In genomic region chr3:56408761-56409196, GRCh38 we compare ENCODE assay signal across 22 cellular contexts.
"Had no signal": no experiment of that assay in that cellular context is flagged by ENCODE, and none has a peak within 500 bp of the region (broad histone marks: within the 10 kb centered on the region; RNA-seq: fewer than 3 reads in every experiment).

No MANE protein-coding gene starts in this region.

- H3K9me3 Mint-ChIP-seq: mesothelial cell of epicardium; nephron; stimulated activated effector memory CD8-positive, alpha-beta T cell treated with anti-CD3 and anti-CD28 coated beads, Interleukin-12 subunit alpha, Interleukin-12 subunit beta, amount 100 ng/mL, for 72 hours had no signal

- H3K27me3 ChIP-seq: colonic mucosa, left lung, neutrophil, upper lobe of left lung, uterus had no signal

- ATAC-seq: esophagus mucosa; left lung; lower lobe of right lung; stimulated activated effector memory CD8-positive, alpha-beta T cell treated with anti-CD3 and anti-CD28 coated beads, Interleukin-12 subunit alpha, Interleukin-12 subunit beta, amount 100 ng/mL, for 72 hours; stimulated activated naive CD8-positive, alpha-beta T cell treated with anti-CD3 and anti-CD28 coated beads, Interleukin-15, Interleukin-2, amounts not matched to agents 100 U/mL and 50 U/mL, for 24 hours had no signal

- H3K27ac ChIP-seq: colonic mucosa, left lung, lower lobe of right lung, neutrophil, suprapubic skin, tibial artery, upper lobe of left lung, uterus had no signal

- H3K36me3 ChIP-seq: colonic mucosa, left lung, lower lobe of right lung, neutrophil, suprapubic skin, tibial artery, upper lobe of left lung, uterus had no signal

- H3K4me3 Mint-ChIP-seq: memory B cell; mesothelial cell of epicardium; nephron; stimulated activated effector memory CD8-positive, alpha-beta T cell treated with anti-CD3 and anti-CD28 coated beads, Interleukin-12 subunit alpha, Interleukin-12 subunit beta, amount 100 ng/mL, for 72 hours had no signal

- H3K27ac Mint-ChIP-seq: memory B cell; mesothelial cell of epicardium; nephron; stimulated activated effector memory CD8-positive, alpha-beta T cell treated with anti-CD3 and anti-CD28 coated beads, Interleukin-12 subunit alpha, Interleukin-12 subunit beta, amount 100 ng/mL, for 72 hours had no signal

- H3K4me3 ChIP-seq: colonic mucosa, left lung, lower lobe of right lung, suprapubic skin, tibial artery, upper lobe of left lung, uterus had no signal

- H3K36me3 Mint-ChIP-seq: memory B cell; mesothelial cell of epicardium; stimulated activated effector memory CD8-positive, alpha-beta T cell treated with anti-CD3 and anti-CD28 coated beads, Interleukin-12 subunit alpha, Interleukin-12 subunit beta, amount 100 ng/mL, for 72 hours had no signal

- DNase-seq: cerebellar nuclear complex; colonic mucosa; dermis blood vessel endothelial cell; effector CD4-positive, alpha-beta T cell; islet precursor cell; lower lobe of right lung; small intestine; stimulated activated CD4-positive, alpha-beta T cell treated with anti-CD3 and anti-CD28 coated beads, Interleukin-2, amount 100 ng/mL, for 48 hours; stimulated activated CD8-positive, alpha-beta memory T cell treated with anti-CD3 and anti-CD28 coated beads, Interleukin-4, amount 100 ng/mL, for 48 hours; stimulated activated naive CD8-positive, alpha-beta T cell treated with anti-CD3 and anti-CD28 coated beads, Interleukin-15, Interleukin-2, amounts not matched to agents 100 U/mL and 50 U/mL, for 24 hours; tibial artery; uterus had no signal

- H3K9me3 ChIP-seq: colonic mucosa, left lung, lower lobe of right lung, neutrophil, suprapubic skin, tibial artery, upper lobe of left lung, uterus had no signal

- FAIRE-seq: frontal cortex, small intestine had no signal

- H3K4me1 Mint-ChIP-seq: memory B cell; nephron; stimulated activated effector memory CD8-positive, alpha-beta T cell treated with anti-CD3 and anti-CD28 coated beads, Interleukin-12 subunit alpha, Interleukin-12 subunit beta, amount 100 ng/mL, for 72 hours had no signal

- H3K4me1 ChIP-seq: colonic mucosa, left lung, lower lobe of right lung, suprapubic skin, tibial artery, upper lobe of left lung, uterus had no signal
